In genomic region chr10:95542761-95543160, GRCh38 we compare ENCODE assay signal across 24 cellular contexts. TPM values are rescaled to one million over a fixed set of nuclear protein-coding genes. Genes with fewer than 3 reads are reported as not detected.
DNase-seq lines count a peak whose midpoint lies in the region; ATAC-seq, FAIRE-seq and TF ChIP-seq lines count a peak whose summit lies in the region.
"Had no signal": no experiment of that assay in that cellular context is flagged by ENCODE, and none has a peak within 500 bp of the region (broad histone marks: within the 10 kb centered on the region; RNA-seq: fewer than 3 reads in every experiment).

No MANE protein-coding gene starts in this region.

- H3K4me3 ChIP-seq in body of pancreas, result no peak overlapping the region
- no peak overlapping the region for H3K4me3 ChIP-seq in heart right ventricle
- H3K4me3 ChIP-seq in stomach smooth muscle (ENCODE audit: low read length in 2 of 2), result peak overlapping the region in 1 of 2 donors; percentile 44
- H3K4me3 ChIP-seq: MG63 had no signal

- H3K27ac ChIP-seq in body of pancreas, result peak overlapping the region; percentile 4 to 6 (median 4)
- H3K27ac ChIP-seq in heart right ventricle, result peak overlapping the region; percentile 61 to 92 (median 89)
- peak overlapping the region; percentile 99 for H3K27ac ChIP-seq in stomach smooth muscle (ENCODE audit: low read length)
- H3K27ac ChIP-seq: HL-60, neutrophil, VCaP had no signal

- H3K27ac Mint-ChIP-seq in activated T-helper 17 cell treated with anti-CD3 and anti-CD28 coated beads, Interleukin-2, amount 50 U/mL, for 72 hours, result no peak overlapping the region
- H3K27ac Mint-ChIP-seq: activated CD4-positive, alpha-beta T cell treated with anti-CD3 and anti-CD28 coated beads, Interleukin-2, amount 10 ng/mL, durations not matched to agents 7 days and 5 days; CD8-positive, alpha-beta T cell; HFFc6 had no signal

- H3K4me1 ChIP-seq in body of pancreas (peaks cover 53% of the 10 kb centered on the region), heart right ventricle (peaks cover 28 to 100% (median 91%) of the 10 kb centered on the region in 9 donors), stomach smooth muscle (ENCODE audit: control insufficient read depth, insufficient read depth, low read length) (peaks cover 90% of the 10 kb centered on the region)

- ATAC-seq in body of pancreas, result no peak
- ATAC-seq in heart right ventricle, result peak; percentile 5 to 57 (median 32)
- ATAC-seq in activated T-helper 17 cell treated with anti-CD3 and anti-CD28 coated beads, Interleukin-2, amount 50 U/mL, for 72 hours (replicated peaks), result no peak
- ATAC-seq: CD8-positive, alpha-beta T cell; Panc1 had no signal

- no peak for TF ChIP-seq POLR2A in body of pancreas (IDR thresholded peaks at IDR 0.05)

- H3K4me3 Mint-ChIP-seq in activated T-helper 17 cell treated with anti-CD3 and anti-CD28 coated beads, Interleukin-2, amount 50 U/mL, for 72 hours, result no peak overlapping the region
- H3K4me3 Mint-ChIP-seq: activated CD4-positive, alpha-beta T cell treated with anti-CD3 and anti-CD28 coated beads, Interleukin-2, amount 10 ng/mL, durations not matched to agents 7 days and 5 days; CD8-positive, alpha-beta T cell; HFFc6 had no signal

- intact Hi-C loops in body of pancreas (cut with DNase I), result no loop called here
- intact Hi-C loops in heart right ventricle (cut with DNase I), result loop anchor here in 1 of 10 donors (1.0 to 5.0 kb wide), 2 partner anchors 33 to 75 kb away; no protein-coding TSS in a partner anchor

- 80 to 97% methylated on average over 2 of the region's 2 CpGs for WGBS in body of pancreas, 2 donors
- 51 to 62% methylated on average over 2 of the region's 2 CpGs for WGBS in heart right ventricle, 2 donors

- H3K36me3 ChIP-seq in body of pancreas (replicated peaks in 1 of 2; ENCODE audit: insufficient read depth in 1 of 2, low read depth in 2 of 2) (no peaks in the 10 kb centered on the region), heart right ventricle (peaks cover 0 to 4% (median 0%) of the 10 kb centered on the region in 9 donors), stomach smooth muscle (ENCODE audit: control insufficient read depth in 2 of 2, insufficient read depth in 2 of 2, low read length in 2 of 2) (peaks cover under 1 to 5% of the 10 kb centered on the region in 2 donors)
- H3K36me3 ChIP-seq: MG63, neutrophil had no signal

- no peaks in the 10 kb centered on the region for H3K27me3 Mint-ChIP-seq in activated T-helper 17 cell treated with anti-CD3 and anti-CD28 coated beads, Interleukin-2, amount 50 U/mL, for 72 hours
- H3K27me3 Mint-ChIP-seq: activated CD4-positive, alpha-beta T cell treated with anti-CD3 and anti-CD28 coated beads, Interleukin-2, amount 10 ng/mL, durations not matched to agents 7 days and 5 days had no signal

- H3K9ac ChIP-seq in stomach smooth muscle (ENCODE audit: low read length in 2 of 2), result peak overlapping the region in 1 of 2 donors; percentile 42

- H3K36me3 Mint-ChIP-seq in activated T-helper 17 cell treated with anti-CD3 and anti-CD28 coated beads, Interleukin-2, amount 50 U/mL, for 72 hours (ENCODE audit: low read depth), result no peaks in the 10 kb centered on the region
- H3K36me3 Mint-ChIP-seq: CD8-positive, alpha-beta T cell had no signal

- H3K9me3 Mint-ChIP-seq in activated T-helper 17 cell treated with anti-CD3 and anti-CD28 coated beads, Interleukin-2, amount 50 U/mL, for 72 hours, result no peaks in the 10 kb centered on the region
- H3K9me3 Mint-ChIP-seq: activated CD4-positive, alpha-beta T cell treated with anti-CD3 and anti-CD28 coated beads, Interleukin-2, amount 10 ng/mL, durations not matched to agents 7 days and 5 days; CD8-positive, alpha-beta T cell; HFFc6 had no signal

- no peak for TF ChIP-seq CTCF in body of pancreas (IDR thresholded peaks at IDR 0.05)
- TF ChIP-seq CTCF in heart right ventricle (IDR thresholded peaks at IDR 0.05), result no peak

- H3K9me3 ChIP-seq in body of pancreas (no peaks in the 10 kb centered on the region), heart right ventricle (no peaks in the 10 kb centered on the region), stomach smooth muscle (ENCODE audit: control insufficient read depth in 2 of 2, low read length in 2 of 2) (no peaks in the 10 kb centered on the region)
- H3K9me3 ChIP-seq: MG63, neutrophil had no signal

- H3K4me1 Mint-ChIP-seq in activated T-helper 17 cell treated with anti-CD3 and anti-CD28 coated beads, Interleukin-2, amount 50 U/mL, for 72 hours, result no peaks in the 10 kb centered on the region
- H3K4me1 Mint-ChIP-seq: activated CD4-positive, alpha-beta T cell treated with anti-CD3 and anti-CD28 coated beads, Interleukin-2, amount 10 ng/mL, durations not matched to agents 7 days and 5 days had no signal

- FAIRE-seq in frontal cortex (lab: Jason Lieb, UNC), result no peak

- H3K27me3 ChIP-seq in body of pancreas (no peaks in the 10 kb centered on the region), heart right ventricle (no peaks in the 10 kb centered on the region), stomach smooth muscle (ENCODE audit: control insufficient read depth in 1 of 2, insufficient read depth in 2 of 2, low read length in 2 of 2) (no peaks in the 10 kb centered on the region)
- H3K27me3 ChIP-seq: MG63, neutrophil had no signal

- DNase-seq in body of pancreas (no peak), heart right ventricle (no peak), mesenteric fat pad (ENCODE audit: low spot score) (peak; percentile 45), frontal cortex (ENCODE audit: low spot score in 2 of 2) (no peak), ureter (ENCODE audit: low spot score) (no peak), NCI-H1105 (lab: John Stamatoyannopoulos, UW) (no peak)
- DNase-seq: activated CD4-positive, alpha-beta T cell treated with anti-CD3 and anti-CD28 coated beads, Interleukin-2, amount 10 ng/mL, durations not matched to agents 7 days and 5 days; activated effector memory CD4-positive, alpha-beta T cell treated with anti-CD3 and anti-CD28 coated beads, Interleukin-2, amount 50 U/mL, for 16 hours; CD8-positive, alpha-beta T cell; dermis blood vessel endothelial cell; DMS53; GF-D8; HFFc6; MG63; NCI-H1694; NCI-H226; stimulated activated CD4-positive, alpha-beta T cell treated with anti-CD3 and anti-CD28 coated beads, Interleukin-15, amount 100 ng/mL, for 24 hours; T-helper 2 cell had no signal

RNA-seq across cellular contexts. Expression of gene SORBS1, which starts 18.4 kb away (rescaled TPM):
- total RNA-seq in body of pancreas (10 to 100 TPM; 56.8 to 79.1 TPM), heart right ventricle (1,000 to 10,000 TPM in 6 of 10 donors, 100 to 1,000 TPM in 4; 528 to 1,253 (median 1,130) TPM), mesenteric fat pad (854 TPM), frontal cortex (90.5 TPM), ureter (347 TPM)
- polyA plus RNA-seq in heart right ventricle, result 100 to 1,000 TPM; 140 to 350 TPM
- 1 to 10 TPM; 1.1 to 3.4 TPM for total RNA-seq in activated T-helper 17 cell treated with anti-CD3 and anti-CD28 coated beads, Interleukin-2, amount 50 U/mL, for 72 hours

Comparison
In these comparisons a context has a peak if more than half of its experiments do, and no peak if none do; other contexts are left out.
1. ATAC-seq: peak in heart right ventricle (8 of 8); none in body of pancreas (single experiment) and activated T-helper 17 cell treated with anti-CD3 and anti-CD28 coated beads, Interleukin-2, amount 50 U/mL, for 72 hours (single experiment).
2. H3K27ac ChIP-seq: peak in every context shown above with its lines; median percentile 99 in stomach smooth muscle; 89 in heart right ventricle; 4 in body of pancreas.
3. RNA of gene SORBS1, which starts 18.4 kb away (total RNA-seq): 528 to 1,253 TPM in heart right ventricle, 854 TPM in mesenteric fat pad (single experiment), 347 TPM in ureter (single experiment), 90.5 TPM in frontal cortex (single experiment) and 56.8 to 79.1 TPM in body of pancreas; 1.1 to 3.4 TPM in activated T-helper 17 cell treated with anti-CD3 and anti-CD28 coated beads, Interleukin-2, amount 50 U/mL, for 72 hours; every median in the first group is over 10 times any median in the second.